In the genomic region with DNA sequence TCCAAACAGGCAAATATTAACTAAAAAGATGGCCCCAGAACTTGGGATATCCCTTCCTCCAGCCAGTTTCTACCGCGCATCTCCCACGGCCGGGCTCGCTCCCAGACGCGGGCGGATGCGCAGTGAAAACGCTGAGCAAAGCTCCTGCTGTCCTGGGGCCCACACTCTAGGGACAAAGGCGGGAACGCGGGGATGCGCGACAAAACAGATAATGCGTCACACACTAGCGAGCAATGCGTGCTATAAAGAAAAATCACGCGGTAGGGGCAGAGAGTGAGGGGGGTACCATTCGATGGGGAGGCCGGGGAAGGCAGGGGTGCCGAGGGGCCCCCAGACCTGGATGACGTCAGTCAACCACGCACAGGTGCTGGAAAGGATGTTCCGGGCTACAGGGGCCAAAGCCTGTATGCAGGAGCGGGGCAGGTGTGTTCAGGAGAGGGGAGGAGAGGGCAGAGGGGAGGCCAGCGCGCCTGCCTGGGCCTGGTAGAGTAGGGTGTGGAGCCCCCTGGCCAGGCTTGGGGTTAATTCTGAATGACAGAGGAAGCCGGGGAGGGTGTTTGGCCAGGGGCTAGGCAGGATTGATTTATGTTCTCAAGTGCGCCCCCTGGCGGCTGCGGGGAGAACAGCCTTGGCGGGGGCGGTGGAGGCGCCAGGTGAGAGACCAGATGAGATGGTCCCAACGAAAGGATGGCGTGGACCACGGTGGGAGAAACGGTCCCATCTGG, we compare ENCODE assay signal across 8 cellular contexts. TPM values are rescaled to one million over a fixed set of nuclear protein-coding genes. Genes with fewer than 3 reads are reported as not detected.
DNase-seq lines count a peak whose midpoint lies in the region; ATAC-seq, FAIRE-seq and TF ChIP-seq lines count a peak whose summit lies in the region.

No MANE protein-coding gene starts in this region.

- no peaks in the 10 kb centered on the region for H3K9me3 ChIP-seq in effector memory CD4-positive, alpha-beta T cell (ENCODE audit: control insufficient read depth, low read length)
- no peaks in the 10 kb centered on the region for H3K9me3 ChIP-seq in osteoblast (ENCODE audit: low read depth, low read length)

- no peak overlapping the region for H3K4me2 ChIP-seq in osteoblast (ENCODE audit: insufficient read depth, low read length)

- TF ChIP-seq CTCF in AG10803 (conservative IDR thresholded peaks at IDR 0.05; ENCODE audit: low read length) (peak; percentile 72), osteoblast (IDR thresholded peaks at IDR 0.05; ENCODE audit: extremely low read depth, low read depth, low read length) (peak; percentile 70)

- no peaks in the 10 kb centered on the region for H3K36me3 ChIP-seq in effector memory CD4-positive, alpha-beta T cell (ENCODE audit: control insufficient read depth, insufficient read depth, low read length)
- no peaks in the 10 kb centered on the region for H3K36me3 ChIP-seq in osteoblast (ENCODE audit: insufficient read depth, low read length)

- H3K27me3 ChIP-seq in effector memory CD4-positive, alpha-beta T cell (replicated peaks; ENCODE audit: control insufficient read depth, insufficient read depth, low read length, poor library complexity, severe bottlenecking) = no peaks in the 10 kb centered on the region
- H3K27me3 ChIP-seq in osteoblast (ENCODE audit: insufficient read depth, low read length) = peaks cover 22% of the 10 kb centered on the region

- DNase-seq in AG10803 (ENCODE audit: low read depth) = no peak
- peak; percentile 79 to 83 for DNase-seq in activated CD4-positive, alpha-beta T cell treated with anti-CD3 and anti-CD28 coated beads, Interleukin-2, amount 50 U/mL, for 48 hours
- peak; percentile 42 to 64 (median 47) for DNase-seq in effector memory CD4-positive, alpha-beta T cell
- peak; percentile 66 for DNase-seq in osteoblast (ENCODE audit: insufficient read length, low spot score, missing footprints)
- peak; percentile 70 for DNase-seq in urothelium cell line (ENCODE audit: low spot score)

- ATAC-seq in HG03039 (IDR thresholded peaks at IDR 0.05; ENCODE audit: unreplicated experiment) (peak; percentile 55), HG03139 (IDR thresholded peaks at IDR 0.05; ENCODE audit: unreplicated experiment) (no peak), GM19397 (IDR thresholded peaks at IDR 0.05; ENCODE audit: unreplicated experiment) (no peak)

- FAIRE-seq in urothelium cell line (lab: Jason Lieb, UNC) = no peak

- no peaks in the 10 kb centered on the region for H4K20me1 ChIP-seq in osteoblast (ENCODE audit: insufficient read depth, low read length)

- H3K79me2 ChIP-seq in osteoblast (ENCODE audit: insufficient read depth, low read length) = no peaks in the 10 kb centered on the region

- H3K4me3 ChIP-seq in AG10803 (ENCODE audit: low read length) (no peak overlapping the region), osteoblast (ENCODE audit: insufficient read depth, low read length) (no peak overlapping the region)
- H3K4me3 ChIP-seq in effector memory CD4-positive, alpha-beta T cell (ENCODE audit: insufficient read depth, low read depth, low read length, poor library complexity, severe bottlenecking) = no peak overlapping the region

- H3K4me1 ChIP-seq in effector memory CD4-positive, alpha-beta T cell (ENCODE audit: control insufficient read depth, insufficient read depth, low read length, poor library complexity, severe bottlenecking) = peaks cover 3% of the 10 kb centered on the region
- H3K4me1 ChIP-seq in osteoblast (ENCODE audit: insufficient read depth, low read length) = no peaks in the 10 kb centered on the region

- no peak overlapping the region for H3K27ac ChIP-seq in effector memory CD4-positive, alpha-beta T cell (ENCODE audit: insufficient read depth, low read length, poor library complexity, severe bottlenecking)
- no peak overlapping the region for H3K27ac ChIP-seq in osteoblast (ENCODE audit: low read depth, low read length)

- no peak overlapping the region for H2AFZ ChIP-seq in osteoblast (ENCODE audit: low read length)

RNA-seq across cellular contexts. Expression of a gene that starts 14.9 kb away (rescaled TPM):
- total RNA-seq in osteoblast = 52.2 and 63.7 TPM in 2 replicates
